In the genomic region with DNA sequence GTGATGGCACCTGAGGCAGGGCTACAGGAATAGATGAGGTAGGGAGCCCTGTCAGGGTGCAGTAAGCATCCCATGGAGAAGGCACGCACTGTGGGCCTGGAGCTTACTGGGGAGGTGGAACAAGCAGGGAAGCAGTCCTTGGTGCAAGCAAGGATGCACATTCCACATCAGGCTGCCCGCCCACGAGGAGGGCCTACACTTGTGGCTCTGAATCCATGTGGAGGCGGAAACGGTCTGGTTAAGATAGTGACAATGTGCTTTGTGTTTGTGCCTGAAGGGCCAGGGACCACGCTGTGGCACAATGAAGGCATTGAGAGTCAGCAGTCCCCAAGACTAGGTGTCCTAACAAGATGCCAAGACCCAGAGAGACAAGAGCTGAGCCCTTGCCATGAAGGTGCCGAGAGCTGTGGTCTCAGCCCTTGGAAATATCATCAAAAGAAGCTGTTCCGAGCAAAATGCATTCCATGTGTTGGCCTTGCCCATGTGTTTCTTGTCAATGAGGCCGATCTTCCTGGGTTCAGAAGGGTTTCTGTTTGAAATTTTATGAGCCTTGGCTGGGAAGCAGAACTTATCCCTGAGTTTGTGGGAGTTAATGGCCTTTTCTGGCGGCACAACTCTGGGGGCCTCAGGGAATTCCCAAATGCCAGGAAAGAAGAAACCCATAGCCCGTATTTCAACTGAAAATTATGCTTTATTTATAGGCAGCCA, we compare ENCODE assay signal across 28 cellular contexts.
"Had no signal": no experiment of that assay in that cellular context is flagged by ENCODE, and none has a peak within 500 bp of the region (broad histone marks: within the 10 kb centered on the region; RNA-seq: fewer than 3 reads in every experiment).

No MANE protein-coding gene starts in this region.

- H3K27me3 ChIP-seq: MG63 had no signal

- H3K4me1 ChIP-seq: adrenal gland had no signal

- H3K4me3 Mint-ChIP-seq: activated B cell treated with CpG ODN at 0.5 μM for 24 hours; activated CD4-positive, alpha-beta T cell treated with anti-CD3 and anti-CD28 coated beads, Interleukin-2, amount 10 ng/mL, durations not matched to agents 24 days and 14 days; activated naive CD4-positive, alpha-beta T cell treated with anti-CD3 and anti-CD28 coated beads, Interleukin-2, amount 10 ng/mL, durations not matched to agents 7 days and 5 days; activated naive CD8-positive, alpha-beta T cell treated with anti-CD3 and anti-CD28 coated beads, Interleukin-2, amount 10 ng/mL, durations not matched to agents 7 days and 5 days; activated T-cell treated with anti-CD3 and anti-CD28 coated beads, Interleukin-2, amount 50 U/mL, for 4 hours; T-cell had no signal

- H3K27ac ChIP-seq: adrenal gland, SK-N-MC had no signal

- H3K36me3 Mint-ChIP-seq: activated naive CD4-positive, alpha-beta T cell treated with anti-CD3 and anti-CD28 coated beads, Interleukin-2, amount 10 ng/mL, durations not matched to agents 7 days and 5 days; activated naive CD8-positive, alpha-beta T cell treated with anti-CD3 and anti-CD28 coated beads, Interleukin-2, amount 10 ng/mL, durations not matched to agents 7 days and 5 days; T-cell had no signal

- H3K4me3 ChIP-seq: adrenal gland, MG63, SK-N-MC had no signal

- ATAC-seq: activated T-cell treated with anti-CD3 and anti-CD28 coated beads, Interleukin-2, amount 50 U/mL, for 4 hours; Right ventricle myocardium inferior; T-cell had no signal

- H3K9me3 Mint-ChIP-seq: activated B cell treated with CpG ODN at 0.5 μM for 24 hours; activated CD4-positive, alpha-beta T cell treated with anti-CD3 and anti-CD28 coated beads, Interleukin-2, amount 10 ng/mL, durations not matched to agents 24 days and 14 days; activated naive CD4-positive, alpha-beta T cell treated with anti-CD3 and anti-CD28 coated beads, Interleukin-2, amount 10 ng/mL, durations not matched to agents 7 days and 5 days; activated naive CD8-positive, alpha-beta T cell treated with anti-CD3 and anti-CD28 coated beads, Interleukin-2, amount 10 ng/mL, durations not matched to agents 7 days and 5 days; activated T-cell treated with anti-CD3 and anti-CD28 coated beads, Interleukin-2, amount 50 U/mL, for 4 hours; T-cell had no signal

- DNase-seq: activated B cell treated with CpG ODN at 0.5 μM for 24 hours; activated CD4-positive, alpha-beta T cell treated with anti-CD3 and anti-CD28 coated beads for 1 hour; activated CD4-positive, alpha-beta T cell treated with anti-CD3 and anti-CD28 coated beads, Interleukin-2, amount 10 ng/mL, durations not matched to agents 24 days and 14 days; activated CD4-positive, alpha-beta T cell treated with anti-CD3 and anti-CD28 coated beads, Interleukin-2, amount 50 U/mL, for 48 hours; activated CD8-positive, alpha-beta memory T cell treated with anti-CD3 and anti-CD28 coated beads for 24 hours; activated gamma-delta T cell; activated naive CD4-positive, alpha-beta T cell treated with anti-CD3 and anti-CD28 coated beads, Interleukin-2, amount 10 ng/mL, durations not matched to agents 7 days and 5 days; activated naive CD8-positive, alpha-beta T cell treated with anti-CD3 and anti-CD28 coated beads, Interleukin-2, amount 10 ng/mL, durations not matched to agents 7 days and 5 days; activated T-cell treated with anti-CD3 and anti-CD28 coated beads, Interleukin-2, amount 50 U/mL, for 4 hours; adrenal gland; anterior cingulate cortex; MG63; MV-4-11; NCI-H1092 treated with DMSO at 0.1 percent for 48 hours; NCI-H1417 treated with DMSO at 0.1 percent for 48 hours; NCI-H1694; NCI-H2029; NCI-H2107; NCI-H2171 treated with DMSO at 0.1 percent for 48 hours; NCI-H226; NCI-H526; NCI-H82; RPMI8226; T-cell; T-helper 2 cell; T1000 had no signal

- H3K9me3 ChIP-seq: adrenal gland, MG63 had no signal

- H3K4me1 Mint-ChIP-seq: activated B cell treated with CpG ODN at 0.5 μM for 24 hours; activated CD4-positive, alpha-beta T cell treated with anti-CD3 and anti-CD28 coated beads, Interleukin-2, amount 10 ng/mL, durations not matched to agents 24 days and 14 days; activated naive CD4-positive, alpha-beta T cell treated with anti-CD3 and anti-CD28 coated beads, Interleukin-2, amount 10 ng/mL, durations not matched to agents 7 days and 5 days; activated naive CD8-positive, alpha-beta T cell treated with anti-CD3 and anti-CD28 coated beads, Interleukin-2, amount 10 ng/mL, durations not matched to agents 7 days and 5 days; T-cell had no signal

- H3K27ac Mint-ChIP-seq: activated B cell treated with CpG ODN at 0.5 μM for 24 hours; activated CD4-positive, alpha-beta T cell treated with anti-CD3 and anti-CD28 coated beads, Interleukin-2, amount 10 ng/mL, durations not matched to agents 24 days and 14 days; activated naive CD4-positive, alpha-beta T cell treated with anti-CD3 and anti-CD28 coated beads, Interleukin-2, amount 10 ng/mL, durations not matched to agents 7 days and 5 days; activated naive CD8-positive, alpha-beta T cell treated with anti-CD3 and anti-CD28 coated beads, Interleukin-2, amount 10 ng/mL, durations not matched to agents 7 days and 5 days; T-cell had no signal

- H3K27me3 Mint-ChIP-seq: activated B cell treated with CpG ODN at 0.5 μM for 24 hours; activated CD4-positive, alpha-beta T cell treated with anti-CD3 and anti-CD28 coated beads, Interleukin-2, amount 10 ng/mL, durations not matched to agents 24 days and 14 days; activated naive CD4-positive, alpha-beta T cell treated with anti-CD3 and anti-CD28 coated beads, Interleukin-2, amount 10 ng/mL, durations not matched to agents 7 days and 5 days; activated naive CD8-positive, alpha-beta T cell treated with anti-CD3 and anti-CD28 coated beads, Interleukin-2, amount 10 ng/mL, durations not matched to agents 7 days and 5 days had no signal

- H3K36me3 ChIP-seq: adrenal gland, MG63 had no signal
